ENCODE assay signal across 8 cellular contexts in the genomic region with DNA sequence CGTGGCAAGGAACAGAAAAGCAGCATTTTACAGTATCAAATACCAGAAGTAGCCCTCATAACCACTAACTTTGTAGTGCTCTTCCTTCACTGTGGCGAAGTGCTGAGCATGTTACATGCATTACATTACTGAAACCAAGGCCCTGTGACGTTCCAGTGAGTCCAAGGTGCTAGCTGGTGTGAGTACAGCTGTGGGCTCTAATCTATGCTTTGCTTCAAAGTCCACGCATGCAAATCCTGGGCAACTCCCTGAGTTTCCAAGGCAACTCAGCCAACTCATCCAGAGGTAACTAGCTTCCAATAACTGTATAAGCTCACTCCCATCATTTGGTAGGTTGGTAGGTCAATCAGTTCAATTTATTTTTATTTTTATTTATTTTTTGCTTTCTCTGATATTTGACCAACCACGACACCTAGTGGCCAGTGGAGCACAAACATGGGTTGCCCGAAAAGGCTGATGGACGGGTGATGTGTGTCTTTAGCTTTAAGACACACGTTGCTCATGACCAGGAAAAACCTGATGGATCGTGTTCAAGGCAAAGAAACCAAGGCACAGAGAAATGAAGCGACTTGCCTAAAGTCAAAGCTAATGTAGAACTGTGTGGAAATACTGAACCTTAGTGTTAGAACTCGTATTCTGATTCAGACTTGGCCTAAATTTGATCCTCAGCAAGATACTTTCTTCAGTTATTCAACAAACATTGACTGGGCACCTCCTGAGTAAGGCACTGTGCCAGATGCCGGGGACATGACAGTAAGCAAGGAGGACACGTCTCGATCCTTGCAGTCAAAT.
A peak's percentile ranks its signal among the peaks of the same experiment; 100 is the strongest.
DNase-seq lines count a peak whose midpoint lies in the region; ATAC-seq, FAIRE-seq and TF ChIP-seq lines count a peak whose summit lies in the region.

No MANE protein-coding gene starts in this region.

- peak; percentile 99 for ATAC-seq in GM18505 (IDR thresholded peaks at IDR 0.05; ENCODE audit: unreplicated experiment)
- ATAC-seq in HG02884 (IDR thresholded peaks at IDR 0.05; ENCODE audit: unreplicated experiment) = peak; percentile 100

- H3K9ac ChIP-seq in mammary epithelial cell (ENCODE audit: insufficient read depth, low read length) = peak overlapping the region; percentile 79

- H3K27me3 ChIP-seq in mammary epithelial cell (ENCODE audit: insufficient read depth, low read length) (no peaks in the 10 kb centered on the region), kidney epithelial cell (ENCODE audit: control insufficient read depth, insufficient read depth, low read length) (no peaks in the 10 kb centered on the region)

- intact Hi-C loops in mammary epithelial cell (cut with micrococcal nuclease) = loop anchor here (1.0 to 2.0 kb wide), 4 partner anchors 43 to 225 kb away; no protein-coding TSS in a partner anchor

- peak; percentile 41 for DNase-seq in NCI-H146 treated with DMSO at 0.1 percent for 48 hours (lab: John Stamatoyannopoulos, UW; ENCODE audit: unreplicated experiment)
- DNase-seq in mammary epithelial cell = peak; percentile 81
- DNase-seq in kidney epithelial cell (ENCODE audit: low read depth) = peak; percentile 72
- peak; percentile 42 for DNase-seq in stimulated activated CD4-positive, alpha-beta T cell treated with anti-CD3 and anti-CD28 coated beads, Interleukin-2, amount 100 ng/mL, for 4 hours (ENCODE audit: low read depth)

- H4K20me1 ChIP-seq in mammary epithelial cell (ENCODE audit: insufficient read depth, low read length) = no peaks in the 10 kb centered on the region

- peak overlapping the region; percentile 41 for H2AFZ ChIP-seq in mammary epithelial cell (ENCODE audit: low read depth, low read length)

- H3K4me2 ChIP-seq in mammary epithelial cell (ENCODE audit: insufficient read depth, low read depth, low read length) = peak overlapping the region; percentile 61

- CTCF ChIA-PET in mammary epithelial cell (lab: Charles Lee; ENCODE audit: low non-redundant PET) = interaction anchor here (0.5 to 2.0 kb wide), 13 partner anchors 11 to 885 kb away, joined by 3 to 33 read pairs (median 4); no protein-coding TSS in a partner anchor

- H3K9me3 ChIP-seq in mammary epithelial cell (replicated peaks; ENCODE audit: insufficient read depth, low read length) = no peaks in the 10 kb centered on the region

- TSS peak; percentile 49 for BruUV-seq in mammary epithelial cell (replicated peaks; lab: Mats Ljungman, UMichigan)

- H3K79me2 ChIP-seq in mammary epithelial cell (ENCODE audit: insufficient read depth, low read length) = peaks cover 92% of the 10 kb centered on the region

- H3K27ac ChIP-seq in VCaP (peak overlapping the region; percentile 64), mammary epithelial cell (ENCODE audit: insufficient read depth, low read depth, low read length) (peak overlapping the region; percentile 91)

- in situ Hi-C loops in mammary epithelial cell (cut with MboI; ENCODE audit: low sequenced_read_pairs in 2 of 2) = no loop called here

- H3K36me3 ChIP-seq in mammary epithelial cell (ENCODE audit: insufficient read depth, low read length) (peaks cover 4% of the 10 kb centered on the region), kidney epithelial cell (ENCODE audit: control insufficient read depth, insufficient read depth, low read length) (no peaks in the 10 kb centered on the region)

- dilution Hi-C loops in mammary epithelial cell (cut with HindIII; ENCODE audit: low sequenced_read_pairs) = loop anchor here (5.0 kb wide), 1 partner anchor 223 kb away; no protein-coding TSS in a partner anchor

- H3K4me3 ChIP-seq in mammary epithelial cell (replicated peaks in 1 of 3; ENCODE audit: insufficient read depth in 1 of 3, low read depth in 2 of 3, low read length in 3 of 3) = no peak overlapping the region
- H3K4me3 ChIP-seq in kidney epithelial cell (ENCODE audit: low read depth, low read length) = no peak overlapping the region

- peak; percentile 87 for FAIRE-seq in A204.1 (lab: Jason Lieb, UNC)

- TF ChIP-seq CTCF in VCaP (conservative IDR thresholded peaks at IDR 0.05) = peak; percentile 86
- peak; percentile 73 to 77 for TF ChIP-seq CTCF in mammary epithelial cell (conservative IDR thresholded peaks at IDR 0.05 in 1 of 2, IDR thresholded peaks at IDR 0.05 in 1 of 2; ENCODE audit: extremely low read depth in 1 of 2, insufficient read depth in 1 of 2, low read depth in 1 of 2, low read length in 2 of 2)
- peak; percentile 81 for TF ChIP-seq CTCF in kidney epithelial cell (IDR thresholded peaks at IDR 0.05; ENCODE audit: insufficient read depth, low read length, poor library complexity, severe bottlenecking)

- peak; percentile 25 for TF ChIP-seq POLR2A in GM18505 (IDR thresholded peaks at IDR 0.05; ENCODE audit: borderline replicate concordance, extremely low read depth, insufficient read depth, insufficient read length)

- peaks cover 37% of the 10 kb centered on the region for H3K4me1 ChIP-seq in mammary epithelial cell (ENCODE audit: insufficient read depth, low read length)

- WGBS in mammary epithelial cell (ENCODE audit: low coverage, missing lambda C conversion rate) = 27% methylated on average over 14 of the region's 14 CpGs
